ENCODE assay signal across 19 cellular contexts in the genomic region with DNA sequence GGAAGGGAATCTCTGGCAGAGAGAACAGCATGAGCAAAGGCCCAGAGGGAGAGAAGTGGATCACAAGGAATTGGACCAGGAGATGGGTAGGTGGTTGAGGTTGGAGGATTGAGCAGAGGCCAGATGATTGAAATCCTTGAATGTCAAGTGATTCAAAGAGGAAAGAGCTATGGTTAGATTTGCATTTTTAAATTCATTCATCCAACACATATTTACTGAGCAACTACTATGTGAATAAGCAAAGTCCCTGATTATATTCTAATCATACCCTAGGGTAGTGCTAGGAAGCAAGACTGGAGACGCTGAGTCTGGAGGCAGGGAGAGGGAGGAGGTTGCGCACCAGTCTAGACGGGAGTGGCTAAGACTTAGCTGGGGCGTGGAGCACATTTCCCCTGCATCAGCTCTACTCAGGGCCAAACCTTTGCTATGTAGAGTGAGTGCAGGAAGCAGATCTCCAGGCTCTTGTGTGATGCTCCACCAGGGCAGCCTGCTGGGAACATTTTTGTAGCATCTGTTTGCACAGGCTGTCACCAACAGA. TPM values are rescaled to one million over a fixed set of nuclear protein-coding genes. Genes with fewer than 3 reads are reported as not detected.
DNase-seq lines count a peak whose midpoint lies in the region; ATAC-seq, FAIRE-seq and TF ChIP-seq lines count a peak whose summit lies in the region.
"Had no signal": no experiment of that assay in that cellular context is flagged by ENCODE, and none has a peak within 500 bp of the region (broad histone marks: within the 10 kb centered on the region; RNA-seq: fewer than 3 reads in every experiment).

No MANE protein-coding gene starts in this region.

- H3K9ac ChIP-seq in HepG2 (ENCODE audit: insufficient read depth, low read depth, low read length): no peak overlapping the region

- H3K4me1 ChIP-seq in HepG2 (ENCODE audit: insufficient read depth, low read length) (no peaks in the 10 kb centered on the region), right lobe of liver (no peaks in the 10 kb centered on the region)

- no peak overlapping the region for H3K4me3 Mint-ChIP-seq in nephron progenitor cell
- H3K4me3 Mint-ChIP-seq: CD14-positive monocyte; CD8-positive, alpha-beta T cell; H9 had no signal

- H3K27ac Mint-ChIP-seq in nephron progenitor cell: peak overlapping the region; percentile 2
- H3K27ac Mint-ChIP-seq: CD14-positive monocyte; CD8-positive, alpha-beta T cell had no signal

- H3K27me3 Mint-ChIP-seq in nephron progenitor cell (ENCODE audit: low read depth, poor library complexity): peaks cover 12% of the 10 kb centered on the region

- intact Hi-C loops in HepG2 (cut with micrococcal nuclease; ENCODE audit: unreplicated experiment): no loop called here
- intact Hi-C loops in right lobe of liver (cut with DNase I): no loop called here

- H3K27ac ChIP-seq in HepG2 (ENCODE audit: extremely low read length, insufficient read depth, low read length): no peak overlapping the region
- H3K27ac ChIP-seq in right lobe of liver: no peak overlapping the region
- H3K27ac ChIP-seq: 22Rv1 had no signal

- no peak for TF ChIP-seq RAD21 in HepG2 (CRISPR knock-in tag; IDR thresholded peaks at IDR 0.05)

- no peak overlapping the region for H2AFZ ChIP-seq in HepG2 (ENCODE audit: low read length)

- DNase-seq in DMS 273 (lab: John Stamatoyannopoulos, UW; ENCODE audit: unreplicated experiment): peak; percentile 26
- no peak for DNase-seq in DMS 273 treated with DMSO at 0.1 percent for 48 hours (lab: John Stamatoyannopoulos, UW)
- no peak for DNase-seq in HepG2 (ENCODE audit: low spot score)
- no peak for DNase-seq in right lobe of liver
- no peak for DNase-seq in nephron progenitor cell
- no peak for DNase-seq in middle frontal gyrus (ENCODE audit: extremely low spot score, low spot score)
- no peak for DNase-seq in NCI-H2227 treated with DMSO at 0.1 percent for 48 hours (lab: John Stamatoyannopoulos, UW)
- DNase-seq: CD8-positive, alpha-beta T cell; COR-L47; DMS53; GF-D8; GOT3; H9 had no signal

- H3K9me3 ChIP-seq in HepG2 (ENCODE audit: low read length) (no peaks in the 10 kb centered on the region), right lobe of liver (no peaks in the 10 kb centered on the region)

- H3K4me1 Mint-ChIP-seq in nephron progenitor cell: peaks cover 39% of the 10 kb centered on the region
- H3K4me1 Mint-ChIP-seq: CD14-positive monocyte had no signal

- peaks cover 1 to 26% of the 10 kb centered on the region in 2 experiments; a peak in 1 of 5 replicates for H3K27me3 ChIP-seq in HepG2 (ENCODE audit: control insufficient read depth in 1 of 2, insufficient read depth in 2 of 2, low read length in 2 of 2)
- no peaks in the 10 kb centered on the region for H3K27me3 ChIP-seq in right lobe of liver

- CTCF ChIA-PET in HepG2 (lab: Yijun Ruan, JAX; ENCODE audit: low intra/inter-chr PET ratio, low total read pairs): no interaction called here

- no peak for TF ChIP-seq EP300 in HepG2 (IDR thresholded peaks at IDR 0.05; ENCODE audit: low read depth in 2 of 2, low read length in 2 of 2)
- no peak for TF ChIP-seq EP300 in HepG2 (CRISPR knock-in tag; IDR thresholded peaks at IDR 0.05; ENCODE audit: borderline replicate concordance)

- no peak for TF ChIP-seq POLR2A in HepG2 (IDR thresholded peaks at IDR 0.05; ENCODE audit: insufficient read depth in 1 of 2, low read depth in 2 of 2, low read length in 2 of 2)
- TF ChIP-seq POLR2A in right lobe of liver (IDR thresholded peaks at IDR 0.05): no peak

- ATAC-seq in HepG2 (no peak), right lobe of liver (no peak)
- ATAC-seq: CD8-positive, alpha-beta T cell had no signal

- TF ChIP-seq CTCF in HepG2 (CRISPR knock-in tag; IDR thresholded peaks at IDR 0.05) (no peak), right lobe of liver (IDR thresholded peaks at IDR 0.05) (no peak), nephron progenitor cell (IDR thresholded peaks at IDR 0.05) (no peak)

- no peaks in the 10 kb centered on the region for H3K36me3 Mint-ChIP-seq in nephron progenitor cell (ENCODE audit: low read depth)
- H3K36me3 Mint-ChIP-seq: CD14-positive monocyte; CD8-positive, alpha-beta T cell had no signal

- no peak for FAIRE-seq in HepG2 (lab: Jason Lieb, UNC)
- FAIRE-seq: D721Med, GM19239 had no signal

- H4K20me1 ChIP-seq in HepG2 (ENCODE audit: insufficient read depth, low read length): no peaks in the 10 kb centered on the region

- H3K36me3 ChIP-seq in HepG2 (replicated peaks in 1 of 2; ENCODE audit: control insufficient read depth in 1 of 2, insufficient read depth in 2 of 2, low read length in 2 of 2) (no peaks in the 10 kb centered on the region), right lobe of liver (no peaks in the 10 kb centered on the region)

- no peaks in the 10 kb centered on the region for H3K9me3 Mint-ChIP-seq in nephron progenitor cell
- H3K9me3 Mint-ChIP-seq: CD8-positive, alpha-beta T cell; H9 had no signal

- WGBS in HepG2 (ENCODE audit: low lambda C conversion rate): 34% methylated on average over 4 of the region's 4 CpGs
- WGBS in right lobe of liver (ENCODE audit: insufficient coverage, low coverage, low lambda C conversion rate, missing lambda C conversion rate): 67% methylated on average over 1 of the region's 4 CpGs

- POLR2A ChIA-PET in HepG2 (lab: Yijun Ruan, JAX): no interaction called here

- H3K4me2 ChIP-seq in HepG2 (ENCODE audit: low read depth, low read length): no peak overlapping the region

- H3K79me2 ChIP-seq in HepG2 (ENCODE audit: insufficient read depth, low read length): no peaks in the 10 kb centered on the region

- H3K4me3 ChIP-seq in HepG2 (replicated peaks in 1 of 3; ENCODE audit: insufficient read depth in 1 of 3, low read depth in 2 of 3, low read length in 3 of 3): no peak overlapping the region
- no peak overlapping the region for H3K4me3 ChIP-seq in right lobe of liver

- in situ Hi-C loops in HepG2 (cut with HindIII; ENCODE audit: extremely low pct_ligation_motif_present, low pct_unique_long_range_greater_than_20kb): no loop called here

- no TSS peak for BruUV-seq in HepG2 (replicated peaks; lab: Mats Ljungman, UMichigan)

TF ChIP-seq in HepG2, 621 proteins besides CTCF, POLR2A, EP300 and RAD21:
- no peak for TF ChIP-seq ZNF354B (CRISPR knock-in tag; IDR thresholded peaks at IDR 0.05)
- TF ChIP-seq, protein P1, sequence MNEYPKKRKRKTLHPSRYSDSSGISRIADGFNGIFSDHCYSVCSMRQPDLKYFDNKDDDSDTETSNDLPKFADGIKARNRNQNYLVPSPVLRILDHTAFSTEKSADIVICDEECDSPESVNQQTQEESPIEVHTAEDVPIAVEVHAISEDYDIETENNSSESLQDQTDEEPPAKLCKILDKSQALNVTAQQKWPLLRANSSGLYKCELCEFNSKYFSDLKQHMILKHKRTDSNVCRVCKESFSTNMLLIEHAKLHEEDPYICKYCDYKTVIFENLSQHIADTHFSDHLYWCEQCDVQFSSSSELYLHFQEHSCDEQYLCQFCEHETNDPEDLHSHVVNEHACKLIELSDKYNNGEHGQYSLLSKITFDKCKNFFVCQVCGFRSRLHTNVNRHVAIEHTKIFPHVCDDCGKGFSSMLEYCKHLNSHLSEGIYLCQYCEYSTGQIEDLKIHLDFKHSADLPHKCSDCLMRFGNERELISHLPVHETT (CRISPR knock-in tag; conservative IDR thresholded peaks at IDR 0.05): no peak
- TF ChIP-seq ZNF644 (CRISPR knock-in tag; IDR thresholded peaks at IDR 0.05; ENCODE audit: low read depth): no peak
- TF ChIP-seq SAFB2 (CRISPR knock-in tag; IDR thresholded peaks at IDR 0.05; ENCODE audit: borderline replicate concordance, low read depth): no peak
- 0 out of 2 replicates have a peak, but pooled peaks have one; percentile 39 for TF ChIP-seq NONO (IDR thresholded peaks at IDR 0.05)
- no peak for TF ChIP-seq NONO (CRISPR knock-in tag; conservative IDR thresholded peaks at IDR 0.05)
- TF ChIP-seq HNRNPH1 (optimal IDR thresholded peaks at IDR 0.05; ENCODE audit: low read depth, low read length): no peak
TF ChIP-seq in HepG2: peak in this region for 1.

RNA-seq across cellular contexts. Expression of a gene that starts 40.2 kb away (rescaled TPM):
- total RNA-seq in HepG2 (2016; rRNA removed; fragmentation: Illumina TruSeq; extraction: Trizol): not detected in 2 replicates
- total RNA-seq in HepG2 (2016; cell fraction: cytosol; rRNA removed; fragmentation: Illumina TruSeq; extraction: Trizol; ENCODE audit: low read depth): not detected in 2 replicates
- total RNA-seq in HepG2 (2016; cell fraction: insoluble cytoplasmic fraction; rRNA removed; fragmentation: Illumina TruSeq; extraction: Trizol): not detected in 2 replicates
- total RNA-seq in HepG2 (2016; cell fraction: membrane; rRNA removed; fragmentation: Illumina TruSeq; extraction: Trizol): not detected in 2 replicates
- total RNA-seq in HepG2 (2016; cell fraction: nucleus; rRNA removed; fragmentation: Illumina TruSeq; extraction: Trizol): not detected in 2 replicates
- not detected in 2 replicates for polyA plus RNA-seq in HepG2 (2011; rRNA removed)
- not detected in 2 replicates for polyA plus RNA-seq in HepG2 (2011; cell fraction: cytosol; rRNA removed)
- not detected in 2 replicates for polyA plus RNA-seq in HepG2 (2011; cell fraction: nucleus; rRNA removed)
- polyA plus RNA-seq in HepG2 (2012): not detected in 2 replicates
- not detected in 2 replicates for polyA plus RNA-seq in HepG2 (2016; cell fraction: cytosol; fragmentation: Illumina TruSeq; extraction: Trizol; ENCODE audit: low read depth)
- polyA plus RNA-seq in HepG2 (2016; cell fraction: insoluble cytoplasmic fraction; fragmentation: Illumina TruSeq; extraction: Trizol; ENCODE audit: low read depth): not detected in 2 replicates
- polyA plus RNA-seq in HepG2 (2016; cell fraction: membrane; fragmentation: Illumina TruSeq; extraction: Trizol; ENCODE audit: low read depth): not detected in 2 replicates
- not detected in 2 replicates for polyA plus RNA-seq in HepG2 (2016; cell fraction: nucleus; fragmentation: Illumina TruSeq; extraction: Trizol; ENCODE audit: insufficient read depth, low read depth)
- not detected in 2 replicates for polyA minus RNA-seq in HepG2 (2011; rRNA and poly(A)+ RNA removed; ENCODE audit: low replicate concordance)
- not detected in 2 replicates for polyA minus RNA-seq in HepG2 (2011; cell fraction: cytosol; rRNA and poly(A)+ RNA removed)
- not detected in 2 replicates for polyA minus RNA-seq in HepG2 (2011; cell fraction: nucleus; rRNA and poly(A)+ RNA removed)
- total RNA-seq in right lobe of liver: 1 to 10 TPM in 1 of 6 experiments, under 1 TPM in 5; 0.12 to 3.0 (median 0.49) TPM
- total RNA-seq: A673; CD8-positive, alpha-beta T cell; HT1080 had no signal
